ENCODE assay signal across 11 cellular contexts in the genomic region with DNA sequence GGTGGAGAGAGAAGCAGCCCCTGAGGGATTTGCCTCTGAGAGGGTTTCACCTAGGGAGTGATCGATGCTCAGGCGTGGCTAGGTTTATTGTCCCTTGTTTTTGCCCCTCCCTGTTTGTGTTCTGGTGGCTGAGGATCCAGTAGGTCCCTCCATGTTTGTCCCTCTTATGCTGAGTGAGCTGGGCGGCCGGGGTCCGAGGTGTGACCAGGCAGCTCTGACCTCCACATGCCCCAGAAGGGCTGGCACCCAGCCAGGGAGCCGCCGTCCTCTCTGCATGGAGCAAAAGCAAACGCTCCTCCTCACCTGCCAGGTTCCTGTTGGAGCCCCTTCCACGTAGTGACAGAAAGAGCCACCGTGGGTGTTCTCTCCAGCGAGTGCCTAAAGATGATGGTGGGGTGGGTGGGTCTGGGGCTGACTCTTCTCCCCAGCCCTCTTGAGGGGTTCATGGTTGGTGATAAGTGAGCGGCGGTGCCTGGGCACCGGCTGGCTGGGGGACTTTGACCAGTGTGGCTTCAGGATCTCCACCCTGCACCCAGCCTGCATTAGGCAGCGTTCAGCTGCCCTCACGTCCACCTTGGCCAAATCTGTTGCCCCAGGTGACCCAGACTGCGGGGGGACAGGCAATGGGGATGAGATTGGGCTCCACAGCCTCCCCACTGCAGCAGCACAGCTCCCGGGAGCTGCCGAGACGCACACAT. TPM values are rescaled to one million over a fixed set of nuclear protein-coding genes. Genes with fewer than 3 reads are reported as not detected.
DNase-seq lines count a peak whose midpoint lies in the region; ATAC-seq and TF ChIP-seq lines count a peak whose summit lies in the region.
"Had no signal": no experiment of that assay in that cellular context is flagged by ENCODE, and none has a peak within 500 bp of the region (broad histone marks: within the 10 kb centered on the region; RNA-seq: fewer than 3 reads in every experiment).

No MANE protein-coding gene starts in this region.

- peaks cover 13% of the 10 kb centered on the region for H3K79me2 ChIP-seq in osteoblast (ENCODE audit: insufficient read depth, low read length)

- POLR2A ChIA-PET in CD4-positive, alpha-beta T cell (lab: Charles Lee) = interaction anchor here (1.2 to 2.7 kb wide), 2 partner anchors 14 to 174 kb away, joined by 4 to 10 read pairs; a partner anchor contains a TSS

- H3K27ac ChIP-seq in CD4-positive, alpha-beta T cell (ENCODE audit: low read depth, low read length) = no peak overlapping the region
- H3K27ac ChIP-seq in osteoblast (ENCODE audit: low read depth, low read length) = peak overlapping the region; percentile 82

- H3K27me3 ChIP-seq in CD4-positive, alpha-beta T cell (ENCODE audit: control insufficient read depth, insufficient read depth, low read length) = no peaks in the 10 kb centered on the region
- no peaks in the 10 kb centered on the region for H3K27me3 ChIP-seq in osteoblast (ENCODE audit: insufficient read depth, low read length)

- H3K4me1 Mint-ChIP-seq in CD4-positive, alpha-beta T cell (ENCODE audit: low read depth) = peaks cover 34% of the 10 kb centered on the region

- H3K9me3 ChIP-seq in CD4-positive, alpha-beta T cell (ENCODE audit: control insufficient read depth, low read length) = no peaks in the 10 kb centered on the region
- no peaks in the 10 kb centered on the region for H3K9me3 ChIP-seq in osteoblast (ENCODE audit: low read depth, low read length)

- no peaks in the 10 kb centered on the region for H3K9me3 Mint-ChIP-seq in CD4-positive, alpha-beta T cell
- H3K9me3 Mint-ChIP-seq: central memory CD8-positive, alpha-beta T cell had no signal

- no peaks in the 10 kb centered on the region for H3K27me3 Mint-ChIP-seq in CD4-positive, alpha-beta T cell
- H3K27me3 Mint-ChIP-seq: central memory CD8-positive, alpha-beta T cell had no signal

- peak overlapping the region; percentile 88 for H3K4me2 ChIP-seq in osteoblast (ENCODE audit: insufficient read depth, low read length)

- peaks cover 27% of the 10 kb centered on the region for H3K36me3 Mint-ChIP-seq in CD4-positive, alpha-beta T cell (ENCODE audit: low read depth)

- no peaks in the 10 kb centered on the region for H4K20me1 ChIP-seq in osteoblast (ENCODE audit: insufficient read depth, low read length)

- intact Hi-C loops in CD4-positive, alpha-beta T cell (cut with DNase I, micrococcal nuclease) = no loop called here

- H3K4me3 ChIP-seq in fibroblast of mammary gland (ENCODE audit: control insufficient read depth, low read depth, low read length) = peak overlapping the region; percentile 44
- H3K4me3 ChIP-seq in osteoblast (ENCODE audit: insufficient read depth, low read length) = peak overlapping the region; percentile 72

- CTCF ChIA-PET in CD4-positive, alpha-beta T cell (lab: Charles Lee) = interaction anchor here (0.7 kb wide), 1 partner anchor 55 kb away, joined by 4 read pairs; a partner anchor contains a TSS

- ATAC-seq in CD4-positive, alpha-beta T cell (ENCODE audit: poor library complexity) = no peak
- no peak for ATAC-seq in GM21360 (IDR thresholded peaks at IDR 0.05; ENCODE audit: unreplicated experiment)

- H3K4me3 Mint-ChIP-seq in CD4-positive, alpha-beta T cell = no peak overlapping the region

- peak overlapping the region; percentile 68 for H3K27ac Mint-ChIP-seq in CD4-positive, alpha-beta T cell

- peaks cover 4% of the 10 kb centered on the region for H3K4me1 ChIP-seq in osteoblast (ENCODE audit: insufficient read depth, low read length)

- TF ChIP-seq CTCF in CD4-positive, alpha-beta T cell (IDR thresholded peaks at IDR 0.05) = no peak
- TF ChIP-seq CTCF in fibroblast of mammary gland (conservative IDR thresholded peaks at IDR 0.05; ENCODE audit: control insufficient read depth, insufficient read depth, low read depth, low read length) (no peak), osteoblast (IDR thresholded peaks at IDR 0.05; ENCODE audit: extremely low read depth, low read depth, low read length) (no peak)

- H3K36me3 ChIP-seq in osteoblast (ENCODE audit: insufficient read depth, low read length) = peaks cover 31% of the 10 kb centered on the region

- DNase-seq in CD4-positive, alpha-beta T cell = no peak
- peak; percentile 75 for DNase-seq in NCI-H345 (lab: John Stamatoyannopoulos, UW)
- DNase-seq in fibroblast of mammary gland (ENCODE audit: low read depth) = no peak
- DNase-seq in osteoblast (ENCODE audit: insufficient read length, low spot score, missing footprints) = no peak
- no peak for DNase-seq in stimulated activated CD4-positive, alpha-beta T cell treated with anti-CD3 and anti-CD28 coated beads, Interleukin-4, amount 100 ng/mL, for 1 hour
- DNase-seq in iPS-NIHi7 (ENCODE audit: extremely low spot score) = no peak
- no peak for DNase-seq in stimulated activated naive CD4-positive, alpha-beta T cell (lab: John Stamatoyannopoulos, UW)
- DNase-seq: Karpas-422, SIG-M5 had no signal

- H2AFZ ChIP-seq in osteoblast (ENCODE audit: low read length) = peak overlapping the region; percentile 61

RNA-seq across cellular contexts. Expression of a gene that starts 14.1 kb away (rescaled TPM):
- total RNA-seq in CD4-positive, alpha-beta T cell = 10 to 100 TPM; 75.2 to 78.9 TPM
- 15.0 and 18.1 TPM in 2 replicates for total RNA-seq in osteoblast

RNA-seq across cellular contexts. Expression of a gene that starts 54.7 kb away (rescaled TPM):
- 10 to 100 TPM; 45.9 to 48.6 TPM for total RNA-seq in CD4-positive, alpha-beta T cell
- 41.5 and 46.7 TPM in 2 replicates for total RNA-seq in osteoblast

RNA-seq across cellular contexts. Expression of a gene that starts 54.8 kb away (rescaled TPM):
- total RNA-seq in CD4-positive, alpha-beta T cell = 10 to 100 TPM; 13.5 TPM
- total RNA-seq in osteoblast = 31.2 and 39.4 TPM in 2 replicates

RNA-seq across cellular contexts. Expression of a gene that starts 55.0 kb away (rescaled TPM):
- under 1 TPM in 1 of 2 experiments, not detected in 1; 0.25 TPM for total RNA-seq in CD4-positive, alpha-beta T cell
- 1.1 and 2.7 TPM in 2 replicates for total RNA-seq in osteoblast
